24 cellular contexts compared by ENCODE assay signal in genomic region chr3:168336276-168336675, GRCh38.
"Had no signal": no experiment of that assay in that cellular context is flagged by ENCODE, and none has a peak within 500 bp of the region (broad histone marks: within the 10 kb centered on the region; RNA-seq: fewer than 3 reads in every experiment).

No MANE protein-coding gene starts in this region.

- DNase-seq: activated CD4-positive, alpha-beta T cell treated with anti-CD3 and anti-CD28 coated beads for 4 hours; activated CD4-positive, alpha-beta T cell treated with anti-CD3 and anti-CD28 coated beads, Interleukin-2, amount 50 U/mL, for 4 hours; activated naive CD4-positive, alpha-beta T cell; activated T-cell treated with anti-CD3 and anti-CD28 coated beads for 4 hours; activated T-cell treated with anti-CD3 and anti-CD28 coated beads, Interleukin-2, amount 50 U/mL, for 72 hours; anterior cingulate cortex; central memory CD4-positive, alpha-beta T cell; esophagus squamous epithelium; hypothalamus; immature natural killer cell; kidney glomerular epithelial cell; left lung; lower lobe of right lung; naive B cell; nucleus accumbens; pancreas; psoas muscle; sigmoid colon; spleen; stimulated activated naive CD4-positive, alpha-beta T cell had no signal

- H3K27ac ChIP-seq: esophagus squamous epithelium, gastroesophageal sphincter, left lung, lower lobe of right lung, pancreas, psoas muscle, sigmoid colon, spleen, tibial nerve, VCaP had no signal

- H3K27me3 ChIP-seq: esophagus squamous epithelium, gastroesophageal sphincter, left lung, pancreas, sigmoid colon, spleen, tibial nerve had no signal

- H3K4me1 ChIP-seq: esophagus squamous epithelium, psoas muscle, sigmoid colon, spleen had no signal

- ATAC-seq: activated naive CD4-positive, alpha-beta T cell treated with anti-CD3 and anti-CD28 coated beads, Interleukin-2, amount 50 U/mL, for 72 hours; activated T-cell treated with anti-CD3 and anti-CD28 coated beads, Interleukin-2, amount 50 U/mL, for 72 hours; gastroesophageal sphincter; left lung; lower lobe of right lung; pancreas; psoas muscle had no signal

- H3K36me3 ChIP-seq: esophagus squamous epithelium, gastroesophageal sphincter, left lung, lower lobe of right lung, pancreas, sigmoid colon, spleen, tibial nerve had no signal

- H3K4me3 ChIP-seq: esophagus squamous epithelium, gastroesophageal sphincter, left lung, lower lobe of right lung, pancreas, psoas muscle, sigmoid colon, spleen, tibial nerve had no signal

- H3K9me3 ChIP-seq: esophagus squamous epithelium, gastroesophageal sphincter, left lung, lower lobe of right lung, pancreas, psoas muscle, sigmoid colon, spleen, tibial nerve had no signal
